ENCODE assay signal across 1 cellular context in the genomic region with DNA sequence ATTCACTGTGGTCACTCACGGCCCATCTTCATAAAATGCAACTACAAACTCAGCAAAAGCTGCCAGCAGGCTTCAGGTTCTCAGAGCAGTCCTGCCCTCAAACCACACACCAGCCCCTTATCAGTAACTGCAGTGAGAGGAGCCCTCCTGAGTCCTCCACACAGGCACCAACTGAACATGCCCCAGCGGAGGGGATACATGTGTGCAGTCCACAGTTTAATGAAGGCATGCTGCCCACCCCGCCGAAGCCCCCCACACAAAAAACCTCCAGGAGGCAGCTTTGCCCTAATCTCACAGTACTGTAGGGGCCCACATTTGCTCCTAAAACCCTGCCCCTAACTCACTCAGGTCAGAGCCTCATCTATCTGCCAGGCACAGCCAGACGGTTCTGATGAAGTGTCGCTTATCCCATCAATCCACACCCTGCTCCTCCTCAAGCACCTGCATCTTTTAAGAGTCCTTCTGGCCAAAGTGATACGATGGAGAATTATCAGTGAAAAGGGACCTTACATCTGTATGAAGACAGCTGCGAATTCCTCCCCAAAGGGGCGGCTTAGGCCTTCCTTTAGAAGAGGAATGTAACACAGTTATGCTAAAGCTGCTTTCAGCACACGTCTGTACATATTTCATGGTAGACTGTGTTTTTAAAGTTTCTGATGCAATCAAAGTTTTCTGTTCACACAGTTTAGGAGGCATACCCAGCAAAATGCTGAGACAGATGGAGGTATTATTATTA.
TF ChIP-seq lines count a peak whose summit lies in the region.

No MANE protein-coding gene starts in this region.

TF ChIP-seq in K562, 482 proteins besides CTCF, POLR2A, EP300 and RAD21 (continued from another document and continues in another):
- TF ChIP-seq MYC (IDR thresholded peaks at IDR 0.05; ENCODE audit: low read depth, low read length) (peak; percentile 63), MYC (CRISPR knock-in tag; IDR thresholded peaks at IDR 0.05; ENCODE audit: borderline replicate concordance, low read depth) (peak; percentile 48; the same call in 1 of the 2 replicates), ZBED1 (IDR thresholded peaks at IDR 0.05) (peak; percentile 90; the same call in 1 of the 2 replicates), DNMT1 (IDR thresholded peaks at IDR 0.05) (no peak), MCM2 (IDR thresholded peaks at IDR 0.05; ENCODE audit: low read depth) (no peak), NBN (IDR thresholded peaks at IDR 0.05; ENCODE audit: low read depth) (peak; percentile 99), KLF6 (CRISPR knock-in tag; IDR thresholded peaks at IDR 0.05; ENCODE audit: borderline replicate concordance) (no peak), PTBP1 (IDR thresholded peaks at IDR 0.05; ENCODE audit: low read depth, low read length) (peak; percentile 85; the same call in 1 of the 2 replicates), POLR3A (IDR thresholded peaks at IDR 0.05; ENCODE audit: borderline replicate concordance, extremely low read depth, insufficient read depth, insufficient read length) (no peak), KAT2B (IDR thresholded peaks at IDR 0.05; ENCODE audit: low read depth, low read length) (no peak), JUND (IDR thresholded peaks at IDR 0.05; ENCODE audit: borderline replicate concordance, low read depth, low read length) (peak; percentile 72; the same call in 1 of the 2 replicates), JUND (tag; IDR thresholded peaks at IDR 0.05; ENCODE audit: borderline replicate concordance, low read depth, low read length) (peak; percentile 8; the same call in 1 of the 3 replicates), SLC30A9 (CRISPR knock-in tag; IDR thresholded peaks at IDR 0.05) (no peak), KLF1 (tag; IDR thresholded peaks at IDR 0.05) (no peak), PCBP2 (IDR thresholded peaks at IDR 0.05; ENCODE audit: low read depth, low read length, poor library complexity, severe bottlenecking) (no peak), TGIF2 (CRISPR knock-in tag; IDR thresholded peaks at IDR 0.05) (no peak), KDM1A (IDR thresholded peaks at IDR 0.05) (peak; percentile 98 to 99), ILK (tag; IDR thresholded peaks at IDR 0.05; ENCODE audit: borderline replicate concordance, low read depth) (no peak), STAG1 (CRISPR knock-in tag; IDR thresholded peaks at IDR 0.05; ENCODE audit: borderline replicate concordance) (no peak), ATF1 (CRISPR knock-in tag; IDR thresholded peaks at IDR 0.05) (no peak), ATF1 (tag; IDR thresholded peaks at IDR 0.05) (peak; percentile 71), HEY1 (CRISPR knock-in tag; IDR thresholded peaks at IDR 0.05; ENCODE audit: borderline replicate concordance) (no peak), BRCA1 (IDR thresholded peaks at IDR 0.05) (no peak), BRCA1 (CRISPR knock-in tag; IDR thresholded peaks at IDR 0.05) (no peak), GTF2A2 (tag; IDR thresholded peaks at IDR 0.05) (no peak), MBD2 (IDR thresholded peaks at IDR 0.05; ENCODE audit: borderline replicate concordance, low read depth) (peak; percentile 79), GABPB2 (CRISPR knock-in tag; conservative IDR thresholded peaks at IDR 0.05) (no peak), NFYB (IDR thresholded peaks at IDR 0.05; ENCODE audit: extremely low read depth, insufficient read length) (no peak), ZNF253 (CRISPR knock-in tag; conservative IDR thresholded peaks at IDR 0.05) (no peak), U2AF1 (optimal IDR thresholded peaks at IDR 0.05; ENCODE audit: low read depth, low read length) (no peak), RFX1 (IDR thresholded peaks at IDR 0.05) (no peak), ZNF75A (CRISPR knock-in tag; IDR thresholded peaks at IDR 0.05) (no peak), NCOA4 (IDR thresholded peaks at IDR 0.05; ENCODE audit: partially characterized antibody) (peak; percentile 90), MXI1 (IDR thresholded peaks at IDR 0.05; ENCODE audit: low read depth, low read length) (peak; percentile 72), KAT7 (CRISPR knock-in tag; IDR thresholded peaks at IDR 0.05; ENCODE audit: borderline replicate concordance) (peak; percentile 43; the same call in 1 of the 2 replicates), KDM2B (CRISPR knock-in tag; IDR thresholded peaks at IDR 0.05) (no peak), TEAD1 (CRISPR knock-in tag; IDR thresholded peaks at IDR 0.05) (peak; percentile 86 to 97), SMAD4 (CRISPR knock-in tag; conservative IDR thresholded peaks at IDR 0.05) (peak; percentile 98), HNRNPLL (IDR thresholded peaks at IDR 0.05; ENCODE audit: low read depth, low read length, poor library complexity, severe bottlenecking) (no peak), SUPT5H (IDR thresholded peaks at IDR 0.05) (peak; percentile 22; the same call in 1 of the 2 replicates), ZNF224 (CRISPR knock-in tag; IDR thresholded peaks at IDR 0.05) (no peak), DPF2 (IDR thresholded peaks at IDR 0.05) (peak; percentile 98), ASH1L (IDR thresholded peaks at IDR 0.05; ENCODE audit: borderline replicate concordance, low read depth, partially characterized antibody) (no peak), ZKSCAN1 (IDR thresholded peaks at IDR 0.05; ENCODE audit: low read depth, low read length) (peak; percentile 62), COPS2 (conservative IDR thresholded peaks at IDR 0.05) (no peak), GATAD2A (IDR thresholded peaks at IDR 0.05) (peak; percentile 98), ZNF695 (CRISPR knock-in tag; IDR thresholded peaks at IDR 0.05) (no peak), ZNF707 (CRISPR knock-in tag; conservative IDR thresholded peaks at IDR 0.05) (no peak), ZNF133 (CRISPR knock-in tag; IDR thresholded peaks at IDR 0.05) (no peak), NCOA6 (IDR thresholded peaks at IDR 0.05) (no peak), NFIC (IDR thresholded peaks at IDR 0.05) (peak; percentile 99), MEF2D (tag; conservative IDR thresholded peaks at IDR 0.05; ENCODE audit: low read depth) (peak; percentile 59), ZNF184 (CRISPR knock-in tag; IDR thresholded peaks at IDR 0.05) (no peak), KDM5B (IDR thresholded peaks at IDR 0.05; ENCODE audit: insufficient replicate concordance, low read depth, low read length) (no peak), ZKSCAN3 (CRISPR knock-in tag; IDR thresholded peaks at IDR 0.05) (no peak), MECOM (CRISPR knock-in tag; IDR thresholded peaks at IDR 0.05) (peak; percentile 99), PHB (CRISPR knock-in tag; IDR thresholded peaks at IDR 0.05) (no peak), ZSCAN32 (CRISPR knock-in tag; IDR thresholded peaks at IDR 0.05) (0 out of 2 replicates have a peak, but pooled peaks have one; percentile 47), NR2F6 (CRISPR knock-in tag; IDR thresholded peaks at IDR 0.05) (no peak), CHD1 (IDR thresholded peaks at IDR 0.05; ENCODE audit: low read length) (no peak)
- TF ChIP-seq, protein P1, sequence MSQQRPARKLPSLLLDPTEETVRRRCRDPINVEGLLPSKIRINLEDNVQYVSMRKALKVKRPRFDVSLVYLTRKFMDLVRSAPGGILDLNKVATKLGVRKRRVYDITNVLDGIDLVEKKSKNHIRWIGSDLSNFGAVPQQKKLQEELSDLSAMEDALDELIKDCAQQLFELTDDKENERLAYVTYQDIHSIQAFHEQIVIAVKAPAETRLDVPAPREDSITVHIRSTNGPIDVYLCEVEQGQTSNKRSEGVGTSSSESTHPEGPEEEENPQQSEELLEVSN (IDR thresholded peaks at IDR 0.05; ENCODE audit: borderline replicate concordance in 1 of 2, extremely low read depth in 1 of 2, insufficient read depth in 1 of 2, insufficient read length in 1 of 2, low read depth in 1 of 2, low read length in 1 of 2, poor library complexity in 1 of 2, severe bottlenecking in 1 of 2): no peak
- TF ChIP-seq, protein P2, sequence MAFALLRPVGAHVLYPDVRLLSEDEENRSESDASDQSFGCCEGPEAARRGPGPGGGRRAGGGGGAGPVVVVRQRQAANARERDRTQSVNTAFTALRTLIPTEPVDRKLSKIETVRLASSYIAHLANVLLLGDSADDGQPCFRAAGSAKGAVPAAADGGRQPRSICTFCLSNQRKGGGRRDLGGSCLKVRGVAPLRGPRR (CRISPR knock-in tag; IDR thresholded peaks at IDR 0.05): no peak
- TF ChIP-seq, protein P3, sequence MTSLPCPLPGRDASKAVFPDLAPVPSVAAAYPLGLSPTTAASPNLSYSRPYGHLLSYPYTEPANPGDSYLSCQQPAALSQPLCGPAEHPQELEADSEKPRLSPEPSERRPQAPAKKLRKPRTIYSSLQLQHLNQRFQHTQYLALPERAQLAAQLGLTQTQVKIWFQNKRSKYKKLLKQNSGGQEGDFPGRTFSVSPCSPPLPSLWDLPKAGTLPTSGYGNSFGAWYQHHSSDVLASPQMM (CRISPR knock-in tag; IDR thresholded peaks at IDR 0.05): no peak
- TF ChIP-seq, protein P4, sequence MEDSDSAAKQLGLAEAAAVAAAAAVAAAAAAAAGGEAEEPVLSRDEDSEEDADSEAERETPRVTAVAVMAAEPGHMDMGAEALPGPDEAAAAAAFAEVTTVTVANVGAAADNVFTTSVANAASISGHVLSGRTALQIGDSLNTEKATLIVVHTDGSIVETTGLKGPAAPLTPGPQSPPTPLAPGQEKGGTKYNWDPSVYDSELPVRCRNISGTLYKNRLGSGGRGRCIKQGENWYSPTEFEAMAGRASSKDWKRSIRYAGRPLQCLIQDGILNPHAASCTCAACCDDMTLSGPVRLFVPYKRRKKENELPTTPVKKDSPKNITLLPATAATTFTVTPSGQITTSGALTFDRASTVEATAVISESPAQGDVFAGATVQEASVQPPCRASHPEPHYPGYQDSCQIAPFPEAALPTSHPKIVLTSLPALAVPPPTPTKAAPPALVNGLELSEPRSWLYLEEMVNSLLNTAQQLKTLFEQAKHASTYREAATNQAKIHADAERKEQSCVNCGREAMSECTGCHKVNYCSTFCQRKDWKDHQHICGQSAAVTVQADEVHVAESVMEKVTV (CRISPR knock-in tag; IDR thresholded peaks at IDR 0.05): no peak
- TF ChIP-seq, protein P5, sequence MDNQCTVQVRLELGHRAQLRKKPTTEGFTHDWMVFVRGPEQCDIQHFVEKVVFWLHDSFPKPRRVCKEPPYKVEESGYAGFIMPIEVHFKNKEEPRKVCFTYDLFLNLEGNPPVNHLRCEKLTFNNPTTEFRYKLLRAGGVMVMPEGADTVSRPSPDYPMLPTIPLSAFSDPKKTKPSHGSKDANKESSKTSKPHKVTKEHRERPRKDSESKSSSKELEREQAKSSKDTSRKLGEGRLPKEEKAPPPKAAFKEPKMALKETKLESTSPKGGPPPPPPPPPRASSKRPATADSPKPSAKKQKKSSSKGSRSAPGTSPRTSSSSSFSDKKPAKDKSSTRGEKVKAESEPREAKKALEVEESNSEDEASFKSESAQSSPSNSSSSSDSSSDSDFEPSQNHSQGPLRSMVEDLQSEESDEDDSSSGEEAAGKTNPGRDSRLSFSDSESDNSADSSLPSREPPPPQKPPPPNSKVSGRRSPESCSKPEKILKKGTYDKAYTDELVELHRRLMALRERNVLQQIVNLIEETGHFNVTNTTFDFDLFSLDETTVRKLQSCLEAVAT (IDR thresholded peaks at IDR 0.05): peak; percentile 63 to 72
- TF ChIP-seq, protein P6, sequence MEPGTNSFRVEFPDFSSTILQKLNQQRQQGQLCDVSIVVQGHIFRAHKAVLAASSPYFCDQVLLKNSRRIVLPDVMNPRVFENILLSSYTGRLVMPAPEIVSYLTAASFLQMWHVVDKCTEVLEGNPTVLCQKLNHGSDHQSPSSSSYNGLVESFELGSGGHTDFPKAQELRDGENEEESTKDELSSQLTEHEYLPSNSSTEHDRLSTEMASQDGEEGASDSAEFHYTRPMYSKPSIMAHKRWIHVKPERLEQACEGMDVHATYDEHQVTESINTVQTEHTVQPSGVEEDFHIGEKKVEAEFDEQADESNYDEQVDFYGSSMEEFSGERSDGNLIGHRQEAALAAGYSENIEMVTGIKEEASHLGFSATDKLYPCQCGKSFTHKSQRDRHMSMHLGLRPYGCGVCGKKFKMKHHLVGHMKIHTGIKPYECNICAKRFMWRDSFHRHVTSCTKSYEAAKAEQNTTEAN (CRISPR knock-in tag; IDR thresholded peaks at IDR 0.05): no peak
- TF ChIP-seq, protein P7, sequence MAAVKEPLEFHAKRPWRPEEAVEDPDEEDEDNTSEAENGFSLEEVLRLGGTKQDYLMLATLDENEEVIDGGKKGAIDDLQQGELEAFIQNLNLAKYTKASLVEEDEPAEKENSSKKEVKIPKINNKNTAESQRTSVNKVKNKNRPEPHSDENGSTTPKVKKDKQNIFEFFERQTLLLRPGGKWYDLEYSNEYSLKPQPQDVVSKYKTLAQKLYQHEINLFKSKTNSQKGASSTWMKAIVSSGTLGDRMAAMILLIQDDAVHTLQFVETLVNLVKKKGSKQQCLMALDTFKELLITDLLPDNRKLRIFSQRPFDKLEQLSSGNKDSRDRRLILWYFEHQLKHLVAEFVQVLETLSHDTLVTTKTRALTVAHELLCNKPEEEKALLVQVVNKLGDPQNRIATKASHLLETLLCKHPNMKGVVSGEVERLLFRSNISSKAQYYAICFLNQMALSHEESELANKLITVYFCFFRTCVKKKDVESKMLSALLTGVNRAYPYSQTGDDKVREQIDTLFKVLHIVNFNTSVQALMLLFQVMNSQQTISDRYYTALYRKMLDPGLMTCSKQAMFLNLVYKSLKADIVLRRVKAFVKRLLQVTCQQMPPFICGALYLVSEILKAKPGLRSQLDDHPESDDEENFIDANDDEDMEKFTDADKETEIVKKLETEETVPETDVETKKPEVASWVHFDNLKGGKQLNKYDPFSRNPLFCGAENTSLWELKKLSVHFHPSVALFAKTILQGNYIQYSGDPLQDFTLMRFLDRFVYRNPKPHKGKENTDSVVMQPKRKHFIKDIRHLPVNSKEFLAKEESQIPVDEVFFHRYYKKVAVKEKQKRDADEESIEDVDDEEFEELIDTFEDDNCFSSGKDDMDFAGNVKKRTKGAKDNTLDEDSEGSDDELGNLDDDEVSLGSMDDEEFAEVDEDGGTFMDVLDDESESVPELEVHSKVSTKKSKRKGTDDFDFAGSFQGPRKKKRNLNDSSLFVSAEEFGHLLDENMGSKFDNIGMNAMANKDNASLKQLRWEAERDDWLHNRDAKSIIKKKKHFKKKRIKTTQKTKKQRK (IDR thresholded peaks at IDR 0.05; ENCODE audit: borderline replicate concordance, low read depth, low read length): no peak
- TF ChIP-seq, protein P8, sequence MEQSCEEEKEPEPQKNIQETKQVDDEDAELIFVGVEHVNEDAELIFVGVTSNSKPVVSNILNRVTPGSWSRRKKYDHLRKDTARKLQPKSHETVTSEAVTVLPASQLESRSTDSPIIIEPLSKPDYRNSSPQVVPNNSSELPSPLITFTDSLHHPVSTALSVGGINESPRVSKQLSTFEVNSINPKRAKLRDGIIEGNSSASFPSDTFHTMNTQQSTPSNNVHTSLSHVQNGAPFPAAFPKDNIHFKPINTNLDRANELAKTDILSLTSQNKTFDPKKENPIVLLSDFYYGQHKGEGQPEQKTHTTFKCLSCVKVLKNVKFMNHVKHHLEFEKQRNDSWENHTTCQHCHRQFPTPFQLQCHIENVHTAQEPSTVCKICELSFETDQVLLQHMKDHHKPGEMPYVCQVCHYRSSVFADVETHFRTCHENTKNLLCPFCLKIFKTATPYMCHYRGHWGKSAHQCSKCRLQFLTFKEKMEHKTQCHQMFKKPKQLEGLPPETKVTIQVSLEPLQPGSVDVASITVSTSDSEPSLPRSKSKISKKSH (CRISPR knock-in tag; IDR thresholded peaks at IDR 0.05): no peak
- TF ChIP-seq, protein P9, sequence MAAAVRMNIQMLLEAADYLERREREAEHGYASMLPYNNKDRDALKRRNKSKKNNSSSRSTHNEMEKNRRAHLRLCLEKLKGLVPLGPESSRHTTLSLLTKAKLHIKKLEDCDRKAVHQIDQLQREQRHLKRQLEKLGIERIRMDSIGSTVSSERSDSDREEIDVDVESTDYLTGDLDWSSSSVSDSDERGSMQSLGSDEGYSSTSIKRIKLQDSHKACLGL (CRISPR knock-in tag; IDR thresholded peaks at IDR 0.05; ENCODE audit: borderline replicate concordance, poor library complexity, severe bottlenecking): no peak
